Comparison of ENCODE assay signal across 10 cellular contexts in genomic region chr3:11300970-11301369, GRCh38. TPM values are rescaled to one million over a fixed set of nuclear protein-coding genes. Genes with fewer than 3 reads are reported as not detected.
DNase-seq lines count a peak whose midpoint lies in the region; ATAC-seq and TF ChIP-seq lines count a peak whose summit lies in the region.
"Had no signal": no experiment of that assay in that cellular context is flagged by ENCODE, and none has a peak within 500 bp of the region (broad histone marks: within the 10 kb centered on the region; RNA-seq: fewer than 3 reads in every experiment).

No MANE protein-coding gene starts in this region.

- peaks cover 7% of the 10 kb centered on the region for H3K36me3 Mint-ChIP-seq in natural killer cell
- H3K36me3 Mint-ChIP-seq in mesothelial cell of epicardium, result peaks cover 23% of the 10 kb centered on the region

- peak; percentile 66 for ATAC-seq in GM18868 (IDR thresholded peaks at IDR 0.05; ENCODE audit: unreplicated experiment)
- peak; percentile 48 for ATAC-seq in HG03575 (IDR thresholded peaks at IDR 0.05; ENCODE audit: extremely low read depth, insufficient number of reproducible peaks, low FRiP score, unreplicated experiment)
- peak; percentile 96 to 98 (median 96) for ATAC-seq in natural killer cell
- ATAC-seq: heart right ventricle had no signal

- TF ChIP-seq CTCF in natural killer cell (IDR thresholded peaks at IDR 0.05) (no peak), mesothelial cell of epicardium (IDR thresholded peaks at IDR 0.05; ENCODE audit: unreplicated experiment) (no peak)

- peak overlapping the region; percentile 90 to 92 for H3K27ac Mint-ChIP-seq in natural killer cell
- no peak overlapping the region for H3K27ac Mint-ChIP-seq in mesothelial cell of epicardium

- H3K27me3 Mint-ChIP-seq in natural killer cell (ENCODE audit: low read depth in 2 of 2) (no peaks in the 10 kb centered on the region), mesothelial cell of epicardium (ENCODE audit: low read depth) (no peaks in the 10 kb centered on the region)

- peaks cover 42 to 44% of the 10 kb centered on the region in 2 donors for H3K4me1 Mint-ChIP-seq in natural killer cell
- no peaks in the 10 kb centered on the region for H3K4me1 Mint-ChIP-seq in mesothelial cell of epicardium

- peak overlapping the region; percentile 59 for H3K4me3 Mint-ChIP-seq in natural killer cell
- H3K4me3 Mint-ChIP-seq in mesothelial cell of epicardium, result no peak overlapping the region

- intact Hi-C loops in natural killer cell (cut with micrococcal nuclease), result loop anchor here (1.0 kb wide), 2 partner anchors 10 to 29 kb away; partner anchors contain the start of gene ATG7

- no peaks in the 10 kb centered on the region for H3K9me3 Mint-ChIP-seq in natural killer cell
- no peaks in the 10 kb centered on the region for H3K9me3 Mint-ChIP-seq in mesothelial cell of epicardium

- DNase-seq in H4 (ENCODE audit: low spot score) (peak; percentile 30), natural killer cell (no peak), NCI-H2081 (lab: John Stamatoyannopoulos, UW) (no peak), NCI-H526 (lab: John Stamatoyannopoulos, UW) (no peak), GOT3 (lab: John Stamatoyannopoulos, UW) (no peak), mesothelial cell of epicardium (ENCODE audit: low spot score in 2 of 2, unreplicated experiment in 2 of 2) (no peak)
- DNase-seq: heart right ventricle, occipital lobe had no signal

RNA-seq across cellular contexts. Expression of gene ATG7, which starts 28.8 kb away (rescaled TPM):
- 41.6 and 59.1 TPM in 2 replicates for total RNA-seq in H4 (2014; rRNA removed; shearing (Covaris generic))
- total RNA-seq in natural killer cell (10 to 100 TPM; 55.3 to 72.9 (median 68.6) TPM), mesothelial cell of epicardium (35.3 to 40.3 TPM (median 37.5 TPM) in 3 replicates)
